10 cellular contexts compared by ENCODE assay signal in genomic region chr13:74210693-74211393, GRCh38.
DNase-seq lines count a peak whose midpoint lies in the region; ATAC-seq and TF ChIP-seq lines count a peak whose summit lies in the region.
"Had no signal": no experiment of that assay in that cellular context is flagged by ENCODE, and none has a peak within 500 bp of the region (broad histone marks: within the 10 kb centered on the region; RNA-seq: fewer than 3 reads in every experiment).

No MANE protein-coding gene starts in this region.

- BruUV-seq in PC-3 (replicated peaks; lab: Mats Ljungman, UMichigan): no TSS peak

- TF ChIP-seq CTCF in PC-3 (conservative IDR thresholded peaks at IDR 0.05; ENCODE audit: low read depth, low read length) (no peak), fibroblast of pulmonary artery (IDR thresholded peaks at IDR 0.05; ENCODE audit: low read length, missing control alignments) (no peak)

- no peak overlapping the region for H3K4me3 ChIP-seq in PC-3 (ENCODE audit: low read length)
- H3K4me3 ChIP-seq in fibroblast of pulmonary artery (replicated peaks; ENCODE audit: low read depth, low read length): no peak overlapping the region
- H3K4me3 ChIP-seq: BLaER1 treated with 17β-estradiol and CSF1 and Interleukin-3, amounts not matched to agents 10 nM and 100 nM had no signal

- H2AFZ ChIP-seq in PC-3 (ENCODE audit: low read length): 0 out of 2 replicates have a peak overlapping the region, but pooled peaks have one; percentile 49

- DNase-seq in NCI-H510A (lab: John Stamatoyannopoulos, UW): peak; percentile 0
- DNase-seq in NCI-H510A treated with DMSO at 0.1 percent for 48 hours (lab: John Stamatoyannopoulos, UW): no peak
- DNase-seq in PC-3: peak; percentile 61
- DNase-seq in fibroblast of pulmonary artery (ENCODE audit: low read depth): peak; percentile 96
- DNase-seq in smooth muscle cell of the brain vasculature (ENCODE audit: low read depth, low spot score): peak; percentile 51
- DNase-seq in effector CD8-positive, alpha-beta T cell (lab: John Stamatoyannopoulos, UW): no peak
- no peak for DNase-seq in SIG-M5 (lab: John Stamatoyannopoulos, UW)
- DNase-seq: NCI-H2081 had no signal

- H3K4me2 ChIP-seq in PC-3 (ENCODE audit: low read length): 0 out of 2 replicates have a peak overlapping the region, but pooled peaks have one; percentile 28

- intact Hi-C loops in PC-3 (cut with micrococcal nuclease): no loop called here

- H3K9me2 ChIP-seq in PC-3 (replicated peaks; ENCODE audit: low read length): no peaks in the 10 kb centered on the region

- H4K20me1 ChIP-seq in PC-3 (ENCODE audit: low read length): no peaks in the 10 kb centered on the region
- H4K20me1 ChIP-seq: BLaER1 treated with 17β-estradiol and CSF1 and Interleukin-3, amounts not matched to agents 10 nM and 100 nM had no signal

- no peaks in the 10 kb centered on the region for H3F3A ChIP-seq in PC-3 (ENCODE audit: low read length, unreplicated experiment)

- ATAC-seq in PC-3 (peak; percentile 74), HG03139 (IDR thresholded peaks at IDR 0.05; ENCODE audit: unreplicated experiment) (no peak)

- H3K27me3 ChIP-seq in PC-3 (ENCODE audit: low read length): no peaks in the 10 kb centered on the region
- H3K27me3 ChIP-seq: BLaER1 treated with 17β-estradiol and CSF1 and Interleukin-3, amounts not matched to agents 10 nM and 100 nM had no signal

- no peak overlapping the region for H3K9ac ChIP-seq in PC-3 (ENCODE audit: low read length)
- H3K9ac ChIP-seq: BLaER1 treated with 17β-estradiol and CSF1 and Interleukin-3, amounts not matched to agents 10 nM and 100 nM had no signal

- POLR2A ChIA-PET in PC-3 (lab: Charles Lee; ENCODE audit: unreplicated experiment): no interaction called here

- no peaks in the 10 kb centered on the region for H3K79me2 ChIP-seq in PC-3 (ENCODE audit: low read length)

- no peak overlapping the region for H3K27ac ChIP-seq in PC-3 (ENCODE audit: low read length)
- H3K27ac ChIP-seq: BLaER1 treated with 17β-estradiol and CSF1 and Interleukin-3, amounts not matched to agents 10 nM and 100 nM had no signal

- peaks cover 5% of the 10 kb centered on the region; the same call in 1 of the 2 replicates for H3K4me1 ChIP-seq in PC-3 (ENCODE audit: insufficient read depth, low read length)
- H3K4me1 ChIP-seq: BLaER1 treated with 17β-estradiol and CSF1 and Interleukin-3, amounts not matched to agents 10 nM and 100 nM had no signal

- CTCF ChIA-PET in PC-3 (lab: Charles Lee): no interaction called here

- H3K9me3 ChIP-seq in PC-3 (ENCODE audit: low read length): no peaks in the 10 kb centered on the region
- H3K9me3 ChIP-seq: BLaER1 treated with 17β-estradiol and CSF1 and Interleukin-3, amounts not matched to agents 10 nM and 100 nM had no signal

- no peaks in the 10 kb centered on the region for H3K36me3 ChIP-seq in PC-3 (ENCODE audit: low read depth, low read length)
- H3K36me3 ChIP-seq: BLaER1 treated with 17β-estradiol and CSF1 and Interleukin-3, amounts not matched to agents 10 nM and 100 nM had no signal

Comparison
In these comparisons a context has a peak if more than half of its experiments do, and no peak if none do; other contexts are left out.
1. DNase-seq: peak in NCI-H510A (single experiment), PC-3 (single experiment), fibroblast of pulmonary artery (single experiment) and smooth muscle cell of the brain vasculature (single experiment); none in NCI-H510A treated with DMSO at 0.1 percent for 48 hours (single experiment), effector CD8-positive, alpha-beta T cell (single experiment) and SIG-M5 (single experiment).